ENCODE assay signal across 9 cellular contexts in the genomic region with DNA sequence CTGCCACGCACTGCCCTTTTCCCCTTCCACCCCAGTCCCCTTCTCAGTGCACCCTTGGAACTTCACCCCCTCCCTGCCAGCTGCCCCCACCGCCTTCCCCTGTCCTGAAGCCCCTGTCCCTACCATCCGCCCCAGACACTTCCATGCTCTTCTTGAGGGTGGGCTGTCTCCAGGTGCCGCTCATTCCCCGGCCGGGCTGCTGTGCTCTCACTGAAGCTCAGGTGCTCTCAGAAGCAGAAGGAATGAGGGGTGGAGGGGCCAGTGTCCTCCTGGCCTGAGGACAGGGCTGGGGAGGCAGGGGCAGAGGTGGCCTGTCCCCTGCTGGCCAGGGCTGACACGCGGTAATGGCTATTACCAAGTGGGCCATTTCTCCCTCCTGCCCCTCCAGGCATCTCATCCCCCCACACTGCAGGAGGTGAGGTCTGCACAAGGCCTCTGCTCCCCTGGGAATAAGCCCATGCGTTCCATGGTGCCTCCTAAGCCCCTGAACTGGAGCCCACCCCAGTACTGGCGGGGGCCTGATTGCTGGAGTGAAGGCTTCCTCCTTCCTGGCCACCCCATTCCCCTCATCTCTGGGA. TPM values are rescaled to one million over a fixed set of nuclear protein-coding genes. Genes with fewer than 3 reads are reported as not detected.
DNase-seq lines count a peak whose midpoint lies in the region; ATAC-seq and TF ChIP-seq lines count a peak whose summit lies in the region.
"Had no signal": no experiment of that assay in that cellular context is flagged by ENCODE, and none has a peak within 500 bp of the region (broad histone marks: within the 10 kb centered on the region; RNA-seq: fewer than 3 reads in every experiment).

No MANE protein-coding gene starts in this region.

- no peak overlapping the region for H2BK5ac ChIP-seq in mesenchymal stem cell (ENCODE audit: low read depth, low read length, poor library complexity, severe bottlenecking)

- H3K9me2 ChIP-seq in OCI-LY7 (ENCODE audit: insufficient read depth, low read length) = no peaks in the 10 kb centered on the region

- peaks cover 15% of the 10 kb centered on the region for H3K4me1 ChIP-seq in ACC112 (ENCODE audit: control insufficient read depth, insufficient read depth, low read length, unreplicated experiment)
- peaks cover 62% of the 10 kb centered on the region for H3K4me1 ChIP-seq in DND-41 (ENCODE audit: insufficient read depth, low read length)
- H3K4me1 ChIP-seq in OCI-LY7 (ENCODE audit: insufficient read depth, low read length, poor library complexity, severe bottlenecking) = peaks cover 52% of the 10 kb centered on the region
- H3K4me1 ChIP-seq in mesenchymal stem cell (ENCODE audit: control insufficient read depth, insufficient read depth, low read depth, low read length) = peaks cover 28% of the 10 kb centered on the region

- H3K36me3 ChIP-seq in ACC112 (ENCODE audit: insufficient read depth, low read length) = no peaks in the 10 kb centered on the region
- H3K36me3 ChIP-seq in DND-41 (ENCODE audit: insufficient read depth, low read length) = no peaks in the 10 kb centered on the region; the same call in 1 of the 2 replicates
- no peaks in the 10 kb centered on the region for H3K36me3 ChIP-seq in OCI-LY7 (ENCODE audit: insufficient read depth, low read length)
- peaks cover 0 to 5% of the 10 kb centered on the region in 2 experiments for H3K36me3 ChIP-seq in mesenchymal stem cell (ENCODE audit: control insufficient read depth in 1 of 2, insufficient read depth in 2 of 2, low read depth in 1 of 2, low read length in 2 of 2)

- H3K9ac ChIP-seq in DND-41 (ENCODE audit: low read depth, low read length) (peak overlapping the region; percentile 40), mesenchymal stem cell (ENCODE audit: low read length) (no peak overlapping the region)

- peak overlapping the region in 1 of 2 experiments; percentile 48 for H3K18ac ChIP-seq in mesenchymal stem cell (ENCODE audit: low read depth in 1 of 2, low read length in 2 of 2)

- H3K4ac ChIP-seq in mesenchymal stem cell (ENCODE audit: low read depth in 1 of 2, low read length in 2 of 2) = no peak overlapping the region

- H3K4me2 ChIP-seq in DND-41 (ENCODE audit: insufficient read depth, low read length) (peak overlapping the region; percentile 69), OCI-LY7 (ENCODE audit: low read length) (peak overlapping the region; percentile 81; the same call in 1 of the 2 replicates), mesenchymal stem cell (ENCODE audit: low read length, poor library complexity, severe bottlenecking) (no peak overlapping the region)

- POLR2A ChIA-PET in OCI-LY7 (lab: Charles Lee) = interaction anchor here (1.3 kb wide), 1 partner anchor 15 kb away, joined by 3 read pairs; no protein-coding TSS in a partner anchor

- no peak for DNase-seq in DND-41
- DNase-seq in OCI-LY7 (ENCODE audit: low spot score) = no peak
- DNase-seq in mesenchymal stem cell = no peak
- no peak for DNase-seq in central memory CD4-positive, alpha-beta T cell
- no peak for DNase-seq in GM13977 (ENCODE audit: low spot score)
- DNase-seq in lower leg skin (ENCODE audit: low spot score in 2 of 2) = no peak
- DNase-seq: midbrain had no signal

- no peak for TF ChIP-seq CTCF in DND-41 (IDR thresholded peaks at IDR 0.05; ENCODE audit: borderline replicate concordance, extremely low read depth, low read length, poor library complexity, severe bottlenecking)
- no peak for TF ChIP-seq CTCF in OCI-LY7 (conservative IDR thresholded peaks at IDR 0.05; ENCODE audit: low read length)
- no peak for TF ChIP-seq CTCF in GM13977 (IDR thresholded peaks at IDR 0.05; ENCODE audit: extremely low read depth, insufficient read depth, missing control alignments)
- no peak for TF ChIP-seq CTCF in lower leg skin (IDR thresholded peaks at IDR 0.05)

- no peak overlapping the region for H3K23ac ChIP-seq in mesenchymal stem cell (ENCODE audit: low read length in 2 of 2)

- no peak overlapping the region for H4K8ac ChIP-seq in mesenchymal stem cell (ENCODE audit: low read length)

- CTCF ChIA-PET in OCI-LY7 (lab: Charles Lee; ENCODE audit: unreplicated experiment) = interaction anchor here (1.0 kb wide), 1 partner anchor 37 kb away, joined by 4 read pairs; no protein-coding TSS in a partner anchor

- H3K27ac ChIP-seq in ACC112 (ENCODE audit: low read depth, low read length) (peak overlapping the region; percentile 73; the same call in 1 of the 2 replicates), DND-41 (ENCODE audit: low read length) (peak overlapping the region; percentile 89), OCI-LY7 (ENCODE audit: low read depth, low read length, poor library complexity, severe bottlenecking) (peak overlapping the region; percentile 22), mesenchymal stem cell (ENCODE audit: low read length, poor library complexity, severe bottlenecking) (no peak overlapping the region)

- H2AK5ac ChIP-seq in mesenchymal stem cell (ENCODE audit: low read length, severe bottlenecking) = peak overlapping the region; percentile 38

- ATAC-seq in DND-41 (ENCODE audit: insufficient read depth, low read depth) (peak; percentile 16), HG02938 (IDR thresholded peaks at IDR 0.05; ENCODE audit: unreplicated experiment) (no peak)

- H3K27me3 ChIP-seq in ACC112 (ENCODE audit: insufficient read depth, low read length) (no peaks in the 10 kb centered on the region), DND-41 (ENCODE audit: insufficient read depth, low read length, poor library complexity) (no peaks in the 10 kb centered on the region), mesenchymal stem cell (ENCODE audit: control insufficient read depth in 1 of 2, insufficient read depth in 1 of 2, low read length in 2 of 2) (peaks cover 0 to 14% of the 10 kb centered on the region in 2 experiments)

- H4K20me1 ChIP-seq in DND-41 (ENCODE audit: insufficient read depth, low read length) (peaks cover 15% of the 10 kb centered on the region), OCI-LY7 (ENCODE audit: insufficient read depth, low read length) (no peaks in the 10 kb centered on the region)

- H2AFZ ChIP-seq in ACC112 (ENCODE audit: low read length, unreplicated experiment) (no peak overlapping the region), DND-41 (ENCODE audit: low read depth, low read length) (no peak overlapping the region; the same call in 1 of the 2 replicates), OCI-LY7 (ENCODE audit: low read length) (no peak overlapping the region), mesenchymal stem cell (ENCODE audit: low read depth, low read length) (no peak overlapping the region)

- H3K4me3 ChIP-seq in ACC112 (ENCODE audit: low read depth, low read length) = no peak overlapping the region
- peak overlapping the region in 1 of 2 experiments; percentile 39; a peak in 1 of 4 replicates for H3K4me3 ChIP-seq in DND-41 (ENCODE audit: low read depth in 1 of 2, low read length in 2 of 2)
- no peak overlapping the region for H3K4me3 ChIP-seq in OCI-LY7 (ENCODE audit: low read depth, low read length, poor library complexity, severe bottlenecking)
- H3K4me3 ChIP-seq in mesenchymal stem cell (ENCODE audit: insufficient read depth in 1 of 2, low read depth in 1 of 2, low read length in 2 of 2) = no peak overlapping the region
- H3K4me3 ChIP-seq in lower leg skin (ENCODE audit: low read depth, poor library complexity, severe bottlenecking) = no peak overlapping the region

- peak overlapping the region; percentile 56 for H2BK15ac ChIP-seq in mesenchymal stem cell (ENCODE audit: low read depth, poor library complexity, severe bottlenecking)

- TF ChIP-seq POLR2A in lower leg skin (IDR thresholded peaks at IDR 0.05) = no peak

- H3K79me1 ChIP-seq in mesenchymal stem cell (replicated peaks; ENCODE audit: low read length, poor library complexity, severe bottlenecking) = no peaks in the 10 kb centered on the region

- in situ Hi-C loops in GM13977 (cut with MboI; ENCODE audit: low pct_unique_long_range_greater_than_20kb, low sequenced_read_pairs, unreplicated experiment) = no loop called here

- H3K79me2 ChIP-seq in ACC112 (ENCODE audit: control insufficient read depth, insufficient read depth, low read length, unreplicated experiment) (no peaks in the 10 kb centered on the region), DND-41 (ENCODE audit: insufficient read depth, low read length) (peaks cover 28% of the 10 kb centered on the region), OCI-LY7 (ENCODE audit: insufficient read depth, low read depth, low read length) (peaks cover 23% of the 10 kb centered on the region; the same call in 1 of the 2 replicates)

- H4K91ac ChIP-seq in mesenchymal stem cell (ENCODE audit: low read length) = peak overlapping the region; percentile 52

- WGBS in mesenchymal stem cell = 96% methylated on average over 10 of the region's 10 CpGs
- WGBS in lower leg skin, 2 donors = 87 to 88% methylated on average over 10 of the region's 10 CpGs

- peaks cover 2% of the 10 kb centered on the region for H3K9me3 ChIP-seq in DND-41 (ENCODE audit: insufficient read depth, low read length, severe bottlenecking)
- H3K9me3 ChIP-seq in OCI-LY7 (ENCODE audit: low read length) = no peaks in the 10 kb centered on the region
- no peaks in the 10 kb centered on the region for H3K9me3 ChIP-seq in mesenchymal stem cell (ENCODE audit: control insufficient read depth, low read length)

- H3K14ac ChIP-seq in mesenchymal stem cell (ENCODE audit: low read length in 2 of 2) = peak overlapping the region in 1 of 2 experiments; percentile 58

- H2BK12ac ChIP-seq in mesenchymal stem cell (ENCODE audit: low read length in 2 of 2) = peak overlapping the region in 1 of 2 experiments; percentile 47

- BruUV-seq in OCI-LY7 (replicated peaks; lab: Mats Ljungman, UMichigan) = no TSS peak

- no peak overlapping the region for H2BK120ac ChIP-seq in mesenchymal stem cell (ENCODE audit: low read depth, low read length)

- intact Hi-C loops in OCI-LY7 (cut with micrococcal nuclease; ENCODE audit: unreplicated experiment) = no loop called here
- intact Hi-C loops in lower leg skin (cut with DNase I; ENCODE audit: low total_unique reads) = no loop called here

RNA-seq across cellular contexts. Expression of a gene that starts 6.6 kb away (rescaled TPM):
- total RNA-seq in OCI-LY7 (2014; rRNA removed; shearing (Covaris generic)) = 59.9 and 87.8 TPM in 2 replicates
- total RNA-seq in OCI-LY7 (2022) = 51.9 and 60.3 TPM in 2 replicates
- polyA plus RNA-seq in mesenchymal stem cell (2013, experiment 1 of 2) = 25.7 TPM
- polyA plus RNA-seq in mesenchymal stem cell (2013, experiment 2 of 2) = 25.8 TPM
- total RNA-seq in lower leg skin = 10 to 100 TPM in 3 of 4 donors, 1 to 10 TPM in 1; 5.4 to 22.6 (median 15.2) TPM
